ENCODE assay signal across 8 cellular contexts in the genomic region with DNA sequence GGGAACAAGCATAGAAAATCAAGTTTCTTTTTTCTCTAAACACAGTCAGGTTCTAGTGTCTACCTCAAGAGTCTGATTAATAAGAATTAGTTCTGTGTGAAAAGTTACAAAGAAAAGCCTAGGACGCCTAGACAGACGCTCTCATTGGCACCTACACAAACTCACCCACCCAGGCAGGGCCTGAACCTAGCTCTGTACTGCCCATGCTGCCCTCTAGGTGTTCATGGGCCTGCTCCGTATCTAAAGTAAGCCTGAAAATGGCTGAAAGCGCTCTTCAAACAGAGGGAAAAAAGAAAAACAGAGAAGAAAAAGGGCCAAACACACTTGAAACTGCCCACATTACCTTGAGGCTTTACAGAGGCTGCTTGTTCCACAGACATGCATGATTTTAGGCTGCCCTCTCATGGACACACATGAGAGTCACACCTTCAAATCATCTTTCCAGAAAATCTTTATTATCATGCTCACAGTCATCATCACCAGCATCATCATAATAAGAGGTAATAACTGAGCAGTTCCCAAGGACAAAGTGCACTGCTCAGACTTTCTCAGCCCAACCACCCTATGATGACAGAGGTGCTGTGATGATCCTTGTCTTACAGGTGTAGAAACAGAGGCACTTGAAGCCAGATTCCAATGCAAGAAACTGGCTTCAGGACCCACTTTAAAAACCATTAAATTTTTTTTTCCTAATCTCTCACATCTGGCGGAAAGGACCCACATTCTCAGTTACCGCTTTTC. TPM values are rescaled to one million over a fixed set of nuclear protein-coding genes. Genes with fewer than 3 reads are reported as not detected.
DNase-seq lines count a peak whose midpoint lies in the region; ATAC-seq and TF ChIP-seq lines count a peak whose summit lies in the region.

No MANE protein-coding gene starts in this region.

- POLR2A ChIA-PET in Caco-2 (lab: Charles Lee): no interaction called here
- POLR2A ChIA-PET in naive thymus-derived CD8-positive, alpha-beta T cell (lab: Charles Lee): no interaction called here

- H3K36me3 Mint-ChIP-seq in Caco-2 (ENCODE audit: insufficient read depth, unreplicated experiment): peaks cover 12% of the 10 kb centered on the region
- peaks cover 6% of the 10 kb centered on the region for H3K36me3 Mint-ChIP-seq in effector memory CD8-positive, alpha-beta T cell (ENCODE audit: insufficient read depth)
- H3K36me3 Mint-ChIP-seq in naive thymus-derived CD8-positive, alpha-beta T cell: no peaks in the 10 kb centered on the region
- H3K36me3 Mint-ChIP-seq in activated T-cell treated with anti-CD3 and anti-CD28 coated beads, Interleukin-2, amount 50 U/mL, for 24 hours (ENCODE audit: low read depth): no peaks in the 10 kb centered on the region

- no peaks in the 10 kb centered on the region for H3K9me3 Mint-ChIP-seq in Caco-2 (ENCODE audit: unreplicated experiment)
- no peaks in the 10 kb centered on the region for H3K9me3 Mint-ChIP-seq in effector memory CD8-positive, alpha-beta T cell
- peaks cover 0 to 2% (median 0%) of the 10 kb centered on the region in 9 donors for H3K9me3 Mint-ChIP-seq in naive thymus-derived CD8-positive, alpha-beta T cell
- H3K9me3 Mint-ChIP-seq in activated T-cell treated with anti-CD3 and anti-CD28 coated beads, Interleukin-2, amount 50 U/mL, for 24 hours: no peaks in the 10 kb centered on the region

- TF ChIP-seq CTCF in Caco-2 (IDR thresholded peaks at IDR 0.05; ENCODE audit: insufficient read depth in 1 of 2, low read depth in 1 of 2, low read length in 1 of 2, severe bottlenecking in 1 of 2, unreplicated experiment in 1 of 2): peak; percentile 51 to 52

- H3K4me3 Mint-ChIP-seq in Caco-2 (ENCODE audit: unreplicated experiment): no peak overlapping the region
- no peak overlapping the region for H3K4me3 Mint-ChIP-seq in effector memory CD8-positive, alpha-beta T cell
- H3K4me3 Mint-ChIP-seq in naive thymus-derived CD8-positive, alpha-beta T cell: no peak overlapping the region
- H3K4me3 Mint-ChIP-seq in activated T-cell treated with anti-CD3 and anti-CD28 coated beads, Interleukin-2, amount 50 U/mL, for 24 hours: no peak overlapping the region

- peak; percentile 64 for ATAC-seq in GM18861 (IDR thresholded peaks at IDR 0.05; ENCODE audit: unreplicated experiment)
- peak; percentile 50 for ATAC-seq in effector memory CD8-positive, alpha-beta T cell (replicated peaks)
- ATAC-seq in naive thymus-derived CD8-positive, alpha-beta T cell: peak; percentile 47 to 60

- no TSS peak for BruUV-seq in Caco-2 (replicated peaks; lab: Mats Ljungman, UMichigan)

- CTCF ChIA-PET in Caco-2 (lab: Charles Lee): interaction anchor here (0.7 to 1.1 kb wide), 3 partner anchors 39 to 162 kb away, joined by 3 read pairs; no protein-coding TSS in a partner anchor

- H3K36me3 ChIP-seq in Caco-2 (ENCODE audit: control insufficient read depth, insufficient read depth, low read length): no peaks in the 10 kb centered on the region

- peaks cover 13% of the 10 kb centered on the region for H3K4me1 Mint-ChIP-seq in Caco-2 (ENCODE audit: low read depth, unreplicated experiment)
- no peaks in the 10 kb centered on the region for H3K4me1 Mint-ChIP-seq in effector memory CD8-positive, alpha-beta T cell (ENCODE audit: low read depth in 2 of 2)
- H3K4me1 Mint-ChIP-seq in naive thymus-derived CD8-positive, alpha-beta T cell: peaks cover 0 to 6% (median 1%) of the 10 kb centered on the region in 4 donors
- H3K4me1 Mint-ChIP-seq in activated T-cell treated with anti-CD3 and anti-CD28 coated beads, Interleukin-2, amount 50 U/mL, for 24 hours (ENCODE audit: low read depth): no peaks in the 10 kb centered on the region

- DNase-seq in Caco-2: peak; percentile 34 to 39
- peak; percentile 39 for DNase-seq in HPDE6-E6E7 (ENCODE audit: extremely low spot score)
- peak; percentile 50 for DNase-seq in RPMI7951 (ENCODE audit: low read depth)
- peak in 1 of 3 experiments; percentile 1 for DNase-seq in effector memory CD8-positive, alpha-beta T cell
- DNase-seq in naive thymus-derived CD8-positive, alpha-beta T cell: peak in 8 of 10 donors; percentile 0 to 45 (median 25)
- no peak for DNase-seq in ecto neural progenitor cell (ENCODE audit: low spot score)
- no peak for DNase-seq in activated T-cell treated with anti-CD3 and anti-CD28 coated beads, Interleukin-2, amount 50 U/mL, for 24 hours

- H3K27ac Mint-ChIP-seq in Caco-2 (ENCODE audit: unreplicated experiment): peak overlapping the region; percentile 96
- no peak overlapping the region for H3K27ac Mint-ChIP-seq in effector memory CD8-positive, alpha-beta T cell
- H3K27ac Mint-ChIP-seq in naive thymus-derived CD8-positive, alpha-beta T cell: no peak overlapping the region
- no peak overlapping the region for H3K27ac Mint-ChIP-seq in activated T-cell treated with anti-CD3 and anti-CD28 coated beads, Interleukin-2, amount 50 U/mL, for 24 hours

- no peaks in the 10 kb centered on the region for H3K27me3 ChIP-seq in Caco-2 (replicated peaks; ENCODE audit: control insufficient read depth, insufficient read depth, low read length)

- H3K9me3 ChIP-seq in Caco-2: no peaks in the 10 kb centered on the region

- H3K4me1 ChIP-seq in Caco-2: 0 out of 2 replicates have a peak, but pooled peaks cover 6% of the 10 kb centered on the region

- no peak overlapping the region for H3K4me3 ChIP-seq in Caco-2 (ENCODE audit: low read depth, low read length)

- H3K27me3 Mint-ChIP-seq in Caco-2 (ENCODE audit: insufficient read depth, unreplicated experiment): no peaks in the 10 kb centered on the region
- H3K27me3 Mint-ChIP-seq in effector memory CD8-positive, alpha-beta T cell: no peaks in the 10 kb centered on the region
- H3K27me3 Mint-ChIP-seq in naive thymus-derived CD8-positive, alpha-beta T cell: no peaks in the 10 kb centered on the region
- H3K27me3 Mint-ChIP-seq in activated T-cell treated with anti-CD3 and anti-CD28 coated beads, Interleukin-2, amount 50 U/mL, for 24 hours: peaks cover 3% of the 10 kb centered on the region

- intact Hi-C loops in Caco-2 (cut with micrococcal nuclease; ENCODE audit: unreplicated experiment): loop anchor here (1.0 to 2.0 kb wide), 3 partner anchors 38 to 162 kb away; a partner anchor contains a TSS

RNA-seq across cellular contexts. Expression of a gene that starts 49.6 kb away (rescaled TPM):
- total RNA-seq in Caco-2 (2022): 42.8 and 45.4 TPM in 2 replicates
- 0.60 and 0.88 TPM in 2 replicates for total RNA-seq in RPMI7951 (2014; rRNA removed; shearing (Covaris generic))
- total RNA-seq in naive thymus-derived CD8-positive, alpha-beta T cell: under 1 TPM; 0.16 TPM
- polyA plus RNA-seq in naive thymus-derived CD8-positive, alpha-beta T cell: not detected

Comparison
In these comparisons a context has a peak if more than half of its experiments do, and no peak if none do; other contexts are left out.
1. DNase-seq: peak in Caco-2 (2 of 2), HPDE6-E6E7 (single experiment), RPMI7951 (single experiment) and naive thymus-derived CD8-positive, alpha-beta T cell (8 of 10); none in ecto neural progenitor cell (single experiment) and activated T-cell treated with anti-CD3 and anti-CD28 coated beads, Interleukin-2, amount 50 U/mL, for 24 hours (single experiment).
2. RNA of a gene that starts 49.6 kb away (total RNA-seq): 42.8 to 45.4 TPM in Caco-2; 0.60 to 0.88 TPM in RPMI7951 and 0.16 TPM in naive thymus-derived CD8-positive, alpha-beta T cell; every median in the first group is over 10 times any median in the second.
3. Peak in every context shown above with its lines, with median percentiles within 50 percentile points of each other: ATAC-seq.